19 cellular contexts compared by ENCODE assay signal in the genomic region with DNA sequence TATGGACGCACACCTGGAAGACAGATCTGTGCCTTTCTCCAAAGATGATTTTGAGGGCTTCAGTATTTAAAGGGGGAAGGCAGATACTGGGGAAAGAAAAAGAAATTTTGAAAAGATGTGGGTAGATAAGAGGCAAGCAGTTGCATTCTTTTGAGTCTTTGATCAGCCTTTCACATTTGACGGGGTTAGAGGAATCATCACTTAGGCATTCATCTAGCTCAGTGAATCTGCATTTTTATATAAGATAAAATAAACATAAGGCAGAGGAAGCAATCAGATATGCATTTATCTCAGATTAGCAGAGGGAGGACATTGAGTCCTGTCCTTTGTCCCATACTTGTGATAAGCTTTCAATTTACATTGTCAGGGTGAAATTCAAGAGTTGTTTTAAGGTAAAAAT.
DNase-seq lines count a peak whose midpoint lies in the region; ATAC-seq, FAIRE-seq and TF ChIP-seq lines count a peak whose summit lies in the region.
"Had no signal": no experiment of that assay in that cellular context is flagged by ENCODE, and none has a peak within 500 bp of the region (broad histone marks: within the 10 kb centered on the region; RNA-seq: fewer than 3 reads in every experiment).

No MANE protein-coding gene starts in this region.

- H3K27ac ChIP-seq in HUES64 (ENCODE audit: low read depth, low read length) (peak overlapping the region; percentile 99), K562 (ENCODE audit: extremely low read depth, low read depth, low read length) (no peak overlapping the region)

- H3K79me2 ChIP-seq in K562 (ENCODE audit: control insufficient read depth, insufficient read depth, low read length), result no peaks in the 10 kb centered on the region

- peak; percentile 17 for DNase-seq in Daoy (ENCODE audit: low read depth)
- no peak for DNase-seq in K562 (ENCODE audit: extremely low read depth in 1 of 4, low spot score in 3 of 4)
- peak; percentile 84 for DNase-seq in iris pigment epithelial cell (ENCODE audit: low read depth)
- no peak for DNase-seq in NCI-H1436 treated with DMSO at 0.1 percent for 48 hours (lab: John Stamatoyannopoulos, UW)
- DNase-seq in ACHN, result no peak
- DNase-seq in activated CD8-positive, alpha-beta T cell treated with anti-CD3 and anti-CD28 coated beads, Interleukin-2, amount 10 ng/mL, durations not matched to agents 7 days and 5 days, result no peak
- DNase-seq: activated CD4-positive, alpha-beta T cell treated with anti-CD3 and anti-CD28 coated beads, Interleukin-2, amount 50 U/mL, for 1 hour; activated naive CD4-positive, alpha-beta T cell treated with anti-CD3 and anti-CD28 coated beads for 36 hours; CD8-positive, alpha-beta memory T cell; dermis blood vessel endothelial cell; Karpas-422; mucosa of descending colon; NCI-H2171; NCI-H774; nucleus accumbens; stimulated activated naive CD4-positive, alpha-beta T cell treated with Interleukin-2 at 50 U/mL for 16 hours had no signal

- POLR2A ChIA-PET in K562 (lab: Yijun Ruan, JAX), result no interaction called here
- POLR2A ChIA-PET in activated CD8-positive, alpha-beta T cell treated with anti-CD3 and anti-CD28 coated beads, Interleukin-2, amount 10 ng/mL, durations not matched to agents 7 days and 5 days (lab: Charles Lee), result no interaction called here

- H4K20me1 ChIP-seq in K562 (replicated peaks; ENCODE audit: control insufficient read depth, insufficient read depth, low read length), result no peaks in the 10 kb centered on the region

- H2AFZ ChIP-seq in K562 (ENCODE audit: low read depth, low read length), result no peak overlapping the region

- H3K4me1 ChIP-seq in HUES64 (ENCODE audit: insufficient read depth, low read length), result peaks cover 69% of the 10 kb centered on the region
- H3K4me1 ChIP-seq in K562 (replicated peaks in 1 of 2; ENCODE audit: control insufficient read depth in 2 of 2, insufficient read depth in 2 of 2, low read length in 2 of 2), result no peaks in the 10 kb centered on the region

- peaks cover 8% of the 10 kb centered on the region for H3K9me3 ChIP-seq in HUES64 (ENCODE audit: insufficient read depth, low read depth, low read length)
- H3K9me3 ChIP-seq in K562 (replicated peaks; ENCODE audit: control insufficient read depth, insufficient read depth, low read depth, low read length), result no peaks in the 10 kb centered on the region
- H3K9me3 ChIP-seq: mucosa of descending colon had no signal

- H3K9ac ChIP-seq in HUES64 (ENCODE audit: low read depth, low read length) (peak overlapping the region; percentile 39), K562 (ENCODE audit: insufficient read depth in 1 of 2, low read depth in 2 of 2, low read length in 2 of 2) (no peak overlapping the region)

- no peaks in the 10 kb centered on the region for H3K36me3 Mint-ChIP-seq in activated CD8-positive, alpha-beta T cell treated with anti-CD3 and anti-CD28 coated beads, Interleukin-2, amount 10 ng/mL, durations not matched to agents 7 days and 5 days (ENCODE audit: low read depth)
- H3K36me3 Mint-ChIP-seq: CD8-positive, alpha-beta memory T cell had no signal

- no peak overlapping the region for H3K4me2 ChIP-seq in K562 (ENCODE audit: insufficient read depth, low read length)

- H3K4me1 Mint-ChIP-seq in activated CD8-positive, alpha-beta T cell treated with anti-CD3 and anti-CD28 coated beads, Interleukin-2, amount 10 ng/mL, durations not matched to agents 7 days and 5 days (ENCODE audit: low read depth), result peaks cover 2% of the 10 kb centered on the region
- H3K4me1 Mint-ChIP-seq: CD8-positive, alpha-beta memory T cell had no signal

- H3K9me1 ChIP-seq in K562 (ENCODE audit: control insufficient read depth, insufficient read depth, low read length), result no peaks in the 10 kb centered on the region

- H3K4me3 ChIP-seq in HUES64 (ENCODE audit: low read length) (peak overlapping the region; percentile 2; the same call in 1 of the 2 replicates), K562 (no peak overlapping the region)
- H3K4me3 ChIP-seq: mucosa of descending colon had no signal

- TF ChIP-seq POLR2A in K562 (conservative IDR thresholded peaks at IDR 0.05), result no peak

- no peak overlapping the region for H3K4me3 Mint-ChIP-seq in activated CD8-positive, alpha-beta T cell treated with anti-CD3 and anti-CD28 coated beads, Interleukin-2, amount 10 ng/mL, durations not matched to agents 7 days and 5 days
- H3K4me3 Mint-ChIP-seq: activated naive CD4-positive, alpha-beta T cell treated with anti-CD3 and anti-CD28 coated beads for 36 hours; CD8-positive, alpha-beta memory T cell had no signal

- TF ChIP-seq RAD21 in K562 (CRISPR knock-in tag; conservative IDR thresholded peaks at IDR 0.05 in 1 of 2, IDR thresholded peaks at IDR 0.05 in 1 of 2), result no peak

- BruUV-seq in K562 (replicated peaks; lab: Mats Ljungman, UMichigan), result no TSS peak

- no peak for ATAC-seq in K562
- no peak for ATAC-seq in HG03571 (IDR thresholded peaks at IDR 0.05; ENCODE audit: unreplicated experiment)
- ATAC-seq in activated CD8-positive, alpha-beta T cell treated with anti-CD3 and anti-CD28 coated beads, Interleukin-2, amount 10 ng/mL, durations not matched to agents 7 days and 5 days, result no peak
- ATAC-seq: mucosa of descending colon, Panc1 had no signal

- no peak for TF ChIP-seq EP300 in K562 (IDR thresholded peaks at IDR 0.05; ENCODE audit: low read length)

- H3K27me3 Mint-ChIP-seq in activated CD8-positive, alpha-beta T cell treated with anti-CD3 and anti-CD28 coated beads, Interleukin-2, amount 10 ng/mL, durations not matched to agents 7 days and 5 days (ENCODE audit: low read depth), result peaks cover 8% of the 10 kb centered on the region

- TF ChIP-seq CTCF in K562 (IDR thresholded peaks at IDR 0.05 in 2 of 3, conservative IDR thresholded peaks at IDR 0.05 in 1 of 3; ENCODE audit: insufficient read depth in 2 of 3, low read depth in 1 of 3, low read length in 3 of 3), result no peak

- WGBS in HUES64, result 48% methylated on average over 2 of the region's 2 CpGs
- WGBS in K562 (ENCODE audit: insufficient coverage, low coverage, missing lambda C conversion rate), result 3% methylated on average over 2 of the region's 2 CpGs

- no peaks in the 10 kb centered on the region for H3K9me3 Mint-ChIP-seq in activated CD8-positive, alpha-beta T cell treated with anti-CD3 and anti-CD28 coated beads, Interleukin-2, amount 10 ng/mL, durations not matched to agents 7 days and 5 days (ENCODE audit: insufficient read depth)
- H3K9me3 Mint-ChIP-seq: activated naive CD4-positive, alpha-beta T cell treated with anti-CD3 and anti-CD28 coated beads for 36 hours; CD8-positive, alpha-beta memory T cell had no signal

- H3K36me3 ChIP-seq in HUES64 (ENCODE audit: insufficient read depth, low read length) (no peaks in the 10 kb centered on the region; the same call in 1 of the 2 replicates), K562 (ENCODE audit: control insufficient read depth, insufficient read depth, low read length) (no peaks in the 10 kb centered on the region)

- in situ Hi-C loops in K562 (cut with MboI), result no loop called here
- in situ Hi-C loops in ACHN (cut with HindIII; ENCODE audit: low pct_ligation_motif_present, low pct_unique_long_range_greater_than_20kb, low sequenced_read_pairs), result no loop called here

- no peaks in the 10 kb centered on the region for H3K27me3 ChIP-seq in HUES64 (ENCODE audit: insufficient read depth, low read length)
- no peaks in the 10 kb centered on the region for H3K27me3 ChIP-seq in K562 (ENCODE audit: control insufficient read depth in 2 of 2, insufficient read depth in 2 of 2, low read length in 2 of 2)

- FAIRE-seq in K562 (lab: Jason Lieb, UNC), result no peak

- H3K27ac Mint-ChIP-seq in activated CD8-positive, alpha-beta T cell treated with anti-CD3 and anti-CD28 coated beads, Interleukin-2, amount 10 ng/mL, durations not matched to agents 7 days and 5 days, result no peak overlapping the region
- H3K27ac Mint-ChIP-seq: activated naive CD4-positive, alpha-beta T cell treated with anti-CD3 and anti-CD28 coated beads for 36 hours; CD8-positive, alpha-beta memory T cell had no signal

- CTCF ChIA-PET in K562 (lab: Yijun Ruan, JAX; ENCODE audit: low intra/inter-chr PET ratio), result no interaction called here
- CTCF ChIA-PET in activated CD8-positive, alpha-beta T cell treated with anti-CD3 and anti-CD28 coated beads, Interleukin-2, amount 10 ng/mL, durations not matched to agents 7 days and 5 days (lab: Charles Lee), result no interaction called here

- intact Hi-C loops in K562 (cut with micrococcal nuclease), result no loop called here

TF ChIP-seq in K562, 482 proteins besides CTCF, POLR2A, EP300 and RAD21 (continues in another document):
- TF ChIP-seq ZNF316 (IDR thresholded peaks at IDR 0.05), result no peak
- no peak for TF ChIP-seq CEBPB (tag; IDR thresholded peaks at IDR 0.05)
- peak; percentile 28; the same call in 1 of the 2 replicates for TF ChIP-seq TAL1 (IDR thresholded peaks at IDR 0.05)
- TF ChIP-seq HNRNPH1 (optimal IDR thresholded peaks at IDR 0.05; ENCODE audit: low read depth, low read length), result no peak
- TF ChIP-seq, protein P1, sequence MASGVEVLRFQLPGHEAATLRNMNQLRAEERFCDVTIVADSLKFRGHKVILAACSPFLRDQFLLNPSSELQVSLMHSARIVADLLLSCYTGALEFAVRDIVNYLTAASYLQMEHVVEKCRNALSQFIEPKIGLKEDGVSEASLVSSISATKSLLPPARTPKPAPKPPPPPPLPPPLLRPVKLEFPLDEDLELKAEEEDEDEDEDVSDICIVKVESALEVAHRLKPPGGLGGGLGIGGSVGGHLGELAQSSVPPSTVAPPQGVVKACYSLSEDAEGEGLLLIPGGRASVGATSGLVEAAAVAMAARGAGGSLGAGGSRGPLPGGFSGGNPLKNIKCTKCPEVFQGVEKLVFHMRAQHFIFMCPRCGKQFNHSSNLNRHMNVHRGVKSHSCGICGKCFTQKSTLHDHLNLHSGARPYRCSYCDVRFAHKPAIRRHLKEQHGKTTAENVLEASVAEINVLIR (CRISPR knock-in tag; IDR thresholded peaks at IDR 0.05), result no peak
- no peak for TF ChIP-seq CBFA2T3 (IDR thresholded peaks at IDR 0.05)
- TF ChIP-seq, protein P2, sequence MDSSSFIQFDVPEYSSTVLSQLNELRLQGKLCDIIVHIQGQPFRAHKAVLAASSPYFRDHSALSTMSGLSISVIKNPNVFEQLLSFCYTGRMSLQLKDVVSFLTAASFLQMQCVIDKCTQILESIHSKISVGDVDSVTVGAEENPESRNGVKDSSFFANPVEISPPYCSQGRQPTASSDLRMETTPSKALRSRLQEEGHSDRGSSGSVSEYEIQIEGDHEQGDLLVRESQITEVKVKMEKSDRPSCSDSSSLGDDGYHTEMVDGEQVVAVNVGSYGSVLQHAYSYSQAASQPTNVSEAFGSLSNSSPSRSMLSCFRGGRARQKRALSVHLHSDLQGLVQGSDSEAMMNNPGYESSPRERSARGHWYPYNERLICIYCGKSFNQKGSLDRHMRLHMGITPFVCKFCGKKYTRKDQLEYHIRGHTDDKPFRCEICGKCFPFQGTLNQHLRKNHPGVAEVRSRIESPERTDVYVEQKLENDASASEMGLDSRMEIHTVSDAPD (CRISPR knock-in tag; IDR thresholded peaks at IDR 0.05), result no peak
- TF ChIP-seq, protein P3, sequence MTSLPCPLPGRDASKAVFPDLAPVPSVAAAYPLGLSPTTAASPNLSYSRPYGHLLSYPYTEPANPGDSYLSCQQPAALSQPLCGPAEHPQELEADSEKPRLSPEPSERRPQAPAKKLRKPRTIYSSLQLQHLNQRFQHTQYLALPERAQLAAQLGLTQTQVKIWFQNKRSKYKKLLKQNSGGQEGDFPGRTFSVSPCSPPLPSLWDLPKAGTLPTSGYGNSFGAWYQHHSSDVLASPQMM (CRISPR knock-in tag; IDR thresholded peaks at IDR 0.05), result no peak

Comparison
In these comparisons a context has a peak if more than half of its experiments do, and no peak if none do; other contexts are left out.
1. DNase-seq: peak in Daoy (single experiment) and iris pigment epithelial cell (single experiment); none in K562 (0 of 4), NCI-H1436 treated with DMSO at 0.1 percent for 48 hours (single experiment), ACHN (single experiment) and activated CD8-positive, alpha-beta T cell treated with anti-CD3 and anti-CD28 coated beads, Interleukin-2, amount 10 ng/mL, durations not matched to agents 7 days and 5 days (single experiment).